ENCODE assay signal across 8 cellular contexts in genomic region chr7:5594616-5595544, GRCh38. TPM values are rescaled to one million over a fixed set of nuclear protein-coding genes. Genes with fewer than 3 reads are reported as not detected.
DNase-seq lines count a peak whose midpoint lies in the region; ATAC-seq and TF ChIP-seq lines count a peak whose summit lies in the region.

No MANE protein-coding gene starts in this region.

- H2BK12ac ChIP-seq in trophoblast cell (ENCODE audit: low read length): peak overlapping the region; percentile 34

- H3K9me3 Mint-ChIP-seq in CD8-positive, alpha-beta memory T cell: no peaks in the 10 kb centered on the region

- H2BK120ac ChIP-seq in trophoblast cell (ENCODE audit: insufficient read depth, low read length, poor library complexity): peak overlapping the region; percentile 62

- peaks cover 51% of the 10 kb centered on the region for H3K79me1 ChIP-seq in trophoblast cell (ENCODE audit: low read length)

- H4K8ac ChIP-seq in trophoblast cell (ENCODE audit: low read depth, low read length): peak overlapping the region; percentile 75

- peak overlapping the region; percentile 52 for H2AFZ ChIP-seq in trophoblast cell (ENCODE audit: insufficient read depth, low read length, poor library complexity)

- TF ChIP-seq CTCF in HEK293 (tag by site-specific recombination; IDR thresholded peaks at IDR 0.05) (no peak), WERI-Rb-1 (IDR thresholded peaks at IDR 0.05; ENCODE audit: low read depth, low read length) (no peak), fibroblast of pulmonary artery (IDR thresholded peaks at IDR 0.05; ENCODE audit: low read length, missing control alignments) (no peak)

- no CpG with 5 or more reads among the region's 54 CpGs for WGBS in trophoblast cell (ENCODE audit: extremely low coverage, insufficient coverage, insufficient read length)

- H3K27me3 ChIP-seq in CD8-positive, alpha-beta memory T cell (ENCODE audit: insufficient read depth, low read length, poor library complexity, severe bottlenecking): peaks cover 18% of the 10 kb centered on the region
- no peaks in the 10 kb centered on the region for H3K27me3 ChIP-seq in WERI-Rb-1 (ENCODE audit: insufficient read depth, low read depth, severe bottlenecking)
- H3K27me3 ChIP-seq in trophoblast cell (ENCODE audit: insufficient read depth, low read length): peaks cover 2% of the 10 kb centered on the region

- peak in 1 of 5 donors; percentile 12 for DNase-seq in CD8-positive, alpha-beta memory T cell
- DNase-seq in WERI-Rb-1 (no peak), fibroblast of pulmonary artery (ENCODE audit: low read depth) (no peak), trophoblast cell (peak in 1 of 2 donors; percentile 68), RPMI8226 (no peak), G401 (ENCODE audit: low spot score) (no peak)

- in situ Hi-C loops in G401 (cut with HindIII; ENCODE audit: low sequenced_read_pairs): loop anchor here (5.0 kb wide), 1 partner anchor 72 kb away; no protein-coding TSS in a partner anchor

- peak overlapping the region; percentile 42 for H2AK5ac ChIP-seq in trophoblast cell (ENCODE audit: low read length)

- peaks cover 14 to 27% of the 10 kb centered on the region in 2 donors for H3K27me3 Mint-ChIP-seq in CD8-positive, alpha-beta memory T cell

- H3K23ac ChIP-seq in trophoblast cell (ENCODE audit: low read length): no peak overlapping the region

- peaks cover 66% of the 10 kb centered on the region for H3K79me2 ChIP-seq in trophoblast cell (ENCODE audit: control insufficient read depth, insufficient read depth, low read length, poor library complexity)

- H3K4me1 Mint-ChIP-seq in CD8-positive, alpha-beta memory T cell: peaks cover 14 to 27% (median 18%) of the 10 kb centered on the region in 3 donors

- peak overlapping the region; percentile 96 for H4K91ac ChIP-seq in trophoblast cell (ENCODE audit: low read depth, low read length)

- peak overlapping the region; percentile 37 to 85 (median 75) for H3K4me3 Mint-ChIP-seq in CD8-positive, alpha-beta memory T cell

- peak overlapping the region; percentile 51 for H4K12ac ChIP-seq in trophoblast cell (ENCODE audit: low read depth, low read length)

- H3K18ac ChIP-seq in trophoblast cell (ENCODE audit: low read length): peak overlapping the region; percentile 43

- H3K4me3 ChIP-seq in CD8-positive, alpha-beta memory T cell (ENCODE audit: low read length): no peak overlapping the region
- peak overlapping the region; percentile 74 for H3K4me3 ChIP-seq in HEK293 (ENCODE audit: low read depth, low read length)
- peak overlapping the region; percentile 91 for H3K4me3 ChIP-seq in WERI-Rb-1 (ENCODE audit: low read depth, low read length)
- H3K4me3 ChIP-seq in fibroblast of pulmonary artery (replicated peaks; ENCODE audit: low read depth, low read length): peak overlapping the region; percentile 67
- peak overlapping the region; percentile 93 for H3K4me3 ChIP-seq in trophoblast cell (ENCODE audit: low read depth, low read length)

- POLR2A ChIA-PET in CD8-positive, alpha-beta memory T cell (lab: Charles Lee): no interaction called here
- POLR2A ChIA-PET in HEK293 (lab: Yijun Ruan, JAX): interaction anchor here (0.5 to 1.6 kb wide), 7 partner anchors 37 to 244 kb away, joined by 3 to 6 read pairs (median 5); no protein-coding TSS in a partner anchor

- peak overlapping the region in 4 of 8 donors; percentile 31 to 68 (median 55) for H3K27ac Mint-ChIP-seq in CD8-positive, alpha-beta memory T cell

- peak overlapping the region; percentile 66 for H3K27ac ChIP-seq in CD8-positive, alpha-beta memory T cell (ENCODE audit: low read depth, low read length)
- H3K27ac ChIP-seq in HEK293 (ENCODE audit: extremely low read depth, low read depth, low read length) (peak overlapping the region; percentile 79; the same call in 1 of the 2 replicates), WERI-Rb-1 (peak overlapping the region; percentile 81), trophoblast cell (ENCODE audit: low read depth, low read length) (peak overlapping the region; percentile 83)

- CTCF ChIA-PET in CD8-positive, alpha-beta memory T cell (lab: Charles Lee): interaction anchor here (1.5 kb wide), 1 partner anchor 10 kb away, joined by 3 read pairs; no protein-coding TSS in a partner anchor
- CTCF ChIA-PET in HEK293 (lab: Yijun Ruan, JAX): interaction anchor here (0.5 to 1.6 kb wide), 4 partner anchors 37 to 247 kb away, joined by 3 to 5 read pairs (median 4); no protein-coding TSS in a partner anchor

- H3K9ac ChIP-seq in trophoblast cell (ENCODE audit: low read length): peak overlapping the region; percentile 93

- peaks cover 21% of the 10 kb centered on the region for H3K4me1 ChIP-seq in CD8-positive, alpha-beta memory T cell (ENCODE audit: insufficient read depth, low read length)
- H3K4me1 ChIP-seq in HEK293 (ENCODE audit: control insufficient read depth, insufficient read depth, low read length) (peaks cover 3% of the 10 kb centered on the region), trophoblast cell (ENCODE audit: control insufficient read depth in 1 of 2, insufficient read depth in 2 of 2, low read length in 2 of 2) (peaks cover 38 to 41% of the 10 kb centered on the region in 2 experiments)

- H3K36me3 ChIP-seq in CD8-positive, alpha-beta memory T cell (ENCODE audit: insufficient read depth, low read length): no peaks in the 10 kb centered on the region
- H3K36me3 ChIP-seq in HEK293 (ENCODE audit: control insufficient read depth in 2 of 2, insufficient read depth in 1 of 2, low read length in 2 of 2) (peaks cover 0 to 8% of the 10 kb centered on the region in 2 experiments; a peak in 1 of 3 replicates), WERI-Rb-1 (peaks cover 31% of the 10 kb centered on the region), trophoblast cell (ENCODE audit: control insufficient read depth in 1 of 2, insufficient read depth in 2 of 2, low read length in 2 of 2) (peaks cover 45 to 49% of the 10 kb centered on the region in 2 experiments)

- H2BK5ac ChIP-seq in trophoblast cell (ENCODE audit: low read depth, low read length, poor library complexity): peak overlapping the region; percentile 91

- peak overlapping the region; percentile 84 for H3K4me2 ChIP-seq in trophoblast cell (ENCODE audit: low read length)

- H3K14ac ChIP-seq in trophoblast cell (ENCODE audit: low read length): peak overlapping the region; percentile 83

- ATAC-seq in GM21447 (IDR thresholded peaks at IDR 0.05; ENCODE audit: unreplicated experiment): no peak

- no peaks in the 10 kb centered on the region for H3K36me3 Mint-ChIP-seq in CD8-positive, alpha-beta memory T cell

- no peaks in the 10 kb centered on the region for H3K9me3 ChIP-seq in CD8-positive, alpha-beta memory T cell (ENCODE audit: low read length)
- H3K9me3 ChIP-seq in HEK293 (ENCODE audit: control insufficient read depth, insufficient read depth, low read depth, low read length) (no peaks in the 10 kb centered on the region), WERI-Rb-1 (ENCODE audit: severe bottlenecking) (no peaks in the 10 kb centered on the region), trophoblast cell (ENCODE audit: insufficient read depth, low read depth, low read length) (peaks cover 8% of the 10 kb centered on the region)

- H3K4ac ChIP-seq in trophoblast cell (ENCODE audit: low read depth, low read length): peak overlapping the region; percentile 100

TF ChIP-seq in HEK293, 187 proteins besides CTCF, POLR2A, EP300 and RAD21 (continues in another document):
- no peak for TF ChIP-seq GLI4 (tag by site-specific recombination; IDR thresholded peaks at IDR 0.05)
- TF ChIP-seq BCL6B (tag by site-specific recombination; IDR thresholded peaks at IDR 0.05): no peak
- TF ChIP-seq ZIC2 (tag by site-specific recombination; IDR thresholded peaks at IDR 0.05): peak; percentile 73
- TF ChIP-seq PATZ1 (tag by site-specific recombination; IDR thresholded peaks at IDR 0.05): peak; percentile 46; the same call in 1 of the 2 replicates
- no peak for TF ChIP-seq ZNF658 (tag by site-specific recombination; IDR thresholded peaks at IDR 0.05)
- TF ChIP-seq ZNF335 (tag by site-specific recombination; conservative IDR thresholded peaks at IDR 0.05): peak; percentile 76
- TF ChIP-seq SCRT1 (tag by site-specific recombination; IDR thresholded peaks at IDR 0.05; ENCODE audit: borderline replicate concordance): no peak

RNA-seq across cellular contexts. Expression of gene FSCN1, which starts 2.3 kb away (rescaled TPM):
- total RNA-seq in CD8-positive, alpha-beta memory T cell: 1 to 10 TPM; 4.8 to 5.7 TPM
- polyA plus RNA-seq in CD8-positive, alpha-beta memory T cell: 0.37 TPM
- polyA plus RNA-seq in trophoblast cell (2013): 507 and 526 TPM in 2 replicates
- 118 and 132 TPM in 2 replicates for total RNA-seq in G401 (2014; rRNA removed; shearing (Covaris generic))

Comparison
In these comparisons a context has a peak if more than half of its experiments do, and no peak if none do; other contexts are left out.
1. RNA of gene FSCN1, which starts 2.3 kb away (total RNA-seq): 118 to 132 TPM in G401; 4.8 to 5.7 TPM in CD8-positive, alpha-beta memory T cell; every median in the first group is over 10 times any median in the second.
2. Peak in every context shown above with its lines, with median percentiles within 50 percentile points of each other: H3K27ac ChIP-seq.